Comparison of ENCODE assay signal across 9 cellular contexts in genomic region chr1:70222716-70223235, GRCh38. TPM values are rescaled to one million over a fixed set of nuclear protein-coding genes. Genes with fewer than 3 reads are reported as not detected.
DNase-seq lines count a peak whose midpoint lies in the region; TF ChIP-seq lines count a peak whose summit lies in the region.
"Had no signal": no experiment of that assay in that cellular context is flagged by ENCODE, and none has a peak within 500 bp of the region (broad histone marks: within the 10 kb centered on the region; RNA-seq: fewer than 3 reads in every experiment).

No MANE protein-coding gene starts in this region.

- peak overlapping the region; percentile 35; the same call in 1 of the 2 replicates for H3K4me3 ChIP-seq in GM12864 (ENCODE audit: low read depth, low read length)
- peak overlapping the region in 2 of 4 donors; percentile 62 to 64 for H3K4me3 ChIP-seq in Peyer's patch
- H3K4me3 ChIP-seq in prostate gland, result peak overlapping the region in 1 of 2 donors; percentile 75

- peak overlapping the region in 3 of 4 donors; percentile 95 to 96 (median 96) for H3K27ac ChIP-seq in Peyer's patch
- peak overlapping the region; percentile 94 for H3K27ac ChIP-seq in epithelial cell of prostate
- H3K27ac ChIP-seq in prostate gland, result peak overlapping the region; percentile 97 to 98

- TF ChIP-seq POLR2A in Peyer's patch (IDR thresholded peaks at IDR 0.05), result no peak
- TF ChIP-seq POLR2A in prostate gland (IDR thresholded peaks at IDR 0.05), result no peak

- H3K36me3 ChIP-seq in Peyer's patch (peaks cover 0 to 14% (median 0%) of the 10 kb centered on the region in 3 donors), prostate gland (no peaks in the 10 kb centered on the region)

- in situ Hi-C loops in G401 (cut with HindIII; ENCODE audit: low sequenced_read_pairs), result no loop called here

- WGBS in prostate gland, result 18% methylated on average over 3 of the region's 3 CpGs

- TF ChIP-seq CTCF in GM12864 (IDR thresholded peaks at IDR 0.05; ENCODE audit: low read depth, low read length, missing control alignments) (no peak), Peyer's patch (IDR thresholded peaks at IDR 0.05) (no peak), prostate gland (IDR thresholded peaks at IDR 0.05) (no peak)

- intact Hi-C loops in prostate gland (cut with DNase I) (loop anchor here (5.0 kb wide), 2 partner anchors 130 to 190 kb away; partner anchors contain the start of genes ANKRD13C and CTH), cardiac septum (cut with DNase I) (loop anchor here (5.0 to 10.0 kb wide), 2 partner anchors 132 to 190 kb away; partner anchors contain the start of genes ANKRD13C and CTH)

- H3K27me3 ChIP-seq in Peyer's patch (no peaks in the 10 kb centered on the region), prostate gland (replicated peaks; ENCODE audit: insufficient read depth) (no peaks in the 10 kb centered on the region)

- H3K9me3 ChIP-seq in Peyer's patch (no peaks in the 10 kb centered on the region), prostate gland (no peaks in the 10 kb centered on the region)

- DNase-seq in GM12864 (ENCODE audit: low read depth) (no peak), Peyer's patch (no peak), epithelial cell of prostate (ENCODE audit: low read depth, low spot score) (no peak), prostate gland (ENCODE audit: low spot score) (no peak), GF-D8 (lab: John Stamatoyannopoulos, UW) (no peak), G401 (ENCODE audit: low spot score) (no peak), GM19238 (ENCODE audit: insufficient read length, low spot score) (no peak), cardiac septum (ENCODE audit: low spot score) (no peak)
- DNase-seq: NCI-H2227 treated with DMSO at 0.1 percent for 48 hours had no signal

- H3K4me1 ChIP-seq in Peyer's patch, result peaks cover 0 to 33% (median 0%) of the 10 kb centered on the region in 4 donors
- H3K4me1 ChIP-seq in prostate gland (replicated peaks), result peaks cover 6% of the 10 kb centered on the region

RNA-seq across cellular contexts. Expression of gene SRSF11, which starts 1.6 kb away (rescaled TPM):
- 1,000 to 10,000 TPM in 1 of 4 donors, 100 to 1,000 TPM in 3; 130 to 1,005 (median 204) TPM for total RNA-seq in Peyer's patch
- total RNA-seq in prostate gland, result 100 to 1,000 TPM in 1 of 2 donors, 10 to 100 TPM in 1; 71.5 to 135 TPM
- total RNA-seq in G401 (2014; rRNA removed; shearing (Covaris generic)), result 91.6 and 130 TPM in 2 replicates
- total RNA-seq in cardiac septum, result 64.8 TPM

RNA-seq across cellular contexts. Expression of gene LRRC40, which starts 17.4 kb away (rescaled TPM):
- total RNA-seq in Peyer's patch, result 10 to 100 TPM; 12.5 to 26.6 (median 18.5) TPM
- 10 to 100 TPM; 10.7 to 18.6 TPM for total RNA-seq in prostate gland
- 44.2 and 70.1 TPM in 2 replicates for total RNA-seq in G401 (2014; rRNA removed; shearing (Covaris generic))
- 10.6 TPM for total RNA-seq in cardiac septum
